ENCODE assay signal across 1 cellular context in the genomic region with DNA sequence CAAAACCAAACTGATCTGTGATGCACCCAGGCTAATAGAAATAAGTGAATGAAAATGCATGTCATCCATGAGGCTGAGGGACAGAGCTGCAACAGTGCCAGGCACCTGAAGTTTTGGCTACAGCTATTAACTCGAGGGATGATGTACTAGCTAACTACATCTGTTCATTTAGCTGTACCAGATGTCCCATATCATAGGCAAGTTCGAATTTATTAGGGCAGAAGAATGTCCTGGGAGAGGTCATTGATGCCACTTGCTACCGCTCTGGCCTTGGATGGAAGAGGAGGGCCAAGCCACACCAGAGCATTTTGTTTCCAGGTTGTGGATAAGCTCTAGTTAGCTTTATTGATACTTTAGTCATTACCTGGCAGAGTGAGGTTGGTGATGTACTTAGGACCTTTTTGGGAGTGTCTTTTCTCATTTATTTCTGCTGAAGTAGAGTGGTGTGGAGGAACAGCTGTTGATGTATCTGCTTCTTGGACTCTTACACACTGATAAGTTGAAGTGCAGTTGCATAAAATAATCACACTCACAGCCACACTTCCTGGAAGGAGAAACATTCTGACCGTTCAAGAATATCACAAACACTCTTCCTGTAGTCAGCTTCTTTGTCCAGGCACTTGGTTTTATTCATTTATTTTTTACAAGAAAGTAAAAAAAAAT.
TF ChIP-seq lines count a peak whose summit lies in the region.

No MANE protein-coding gene starts in this region.

TF ChIP-seq in GM12878, 131 proteins besides CTCF, POLR2A, EP300 and RAD21:
- TF ChIP-seq HDGF (IDR thresholded peaks at IDR 0.05): no peak
- TF ChIP-seq PAX8 (IDR thresholded peaks at IDR 0.05): no peak
- TF ChIP-seq STAT3 (IDR thresholded peaks at IDR 0.05; ENCODE audit: low read depth, low read length): no peak
- TF ChIP-seq ASH2L (IDR thresholded peaks at IDR 0.05; ENCODE audit: borderline replicate concordance, low read depth): no peak
TF ChIP-seq in GM12878: peak in this region for 0.
